ENCODE assay signal across 8 cellular contexts in genomic region chr6:43181942-43182860, GRCh38. TPM values are rescaled to one million over a fixed set of nuclear protein-coding genes. Genes with fewer than 3 reads are reported as not detected.
A peak's percentile ranks its signal among the peaks of the same experiment; 100 is the strongest.
DNase-seq lines count a peak whose midpoint lies in the region; ATAC-seq and TF ChIP-seq lines count a peak whose summit lies in the region.

Gene CUL9, plus strand, starts transcription at chr6:43182196. Its CDS starts 2,115 bp downstream, at chr6:43184311.

- H3K27me3 ChIP-seq in HUES64 (ENCODE audit: insufficient read depth, low read length) (no peaks in the 10 kb centered on the region), RWPE2 (ENCODE audit: insufficient read depth, poor library complexity, severe bottlenecking) (no peaks in the 10 kb centered on the region)

- H3K4me3 ChIP-seq in HUES64 (ENCODE audit: low read length) (peak within 1 kb of the TSS; percentile 87), RWPE2 (ENCODE audit: severe bottlenecking) (peak within 1 kb of the TSS; percentile 41), fibroblast of the aortic adventitia (ENCODE audit: low read depth, low read length) (peak within 1 kb of the TSS; percentile 90)

- H3K9me3 ChIP-seq in HUES64 (ENCODE audit: insufficient read depth, low read depth, low read length) (no peaks in the 10 kb centered on the region), RWPE2 (ENCODE audit: severe bottlenecking) (no peaks in the 10 kb centered on the region)

- DNase-seq in D341Med (ENCODE audit: low spot score): peak; percentile 94
- DNase-seq in RWPE2 (ENCODE audit: low spot score): no peak
- peak; percentile 93 for DNase-seq in activated effector memory CD4-positive, alpha-beta T cell treated with anti-CD3 and anti-CD28 coated beads, Interleukin-2, amount 50 U/mL, for 16 hours
- DNase-seq in fibroblast of the aortic adventitia (ENCODE audit: low read depth): peak; percentile 58
- peak; percentile 80 for DNase-seq in stimulated activated naive CD4-positive, alpha-beta T cell treated with Interleukin-2 at 50 U/mL for 16 hours (lab: John Stamatoyannopoulos, UW)

- peak within 1 kb of the TSS; percentile 88 to 96 (median 90) for H3K4me3 Mint-ChIP-seq in nephron

- H3K9me3 Mint-ChIP-seq in nephron: no peaks in the 10 kb centered on the region

- TF ChIP-seq CTCF in RWPE2 (IDR thresholded peaks at IDR 0.05; ENCODE audit: poor library complexity, severe bottlenecking): no peak
- no peak for TF ChIP-seq CTCF in fibroblast of the aortic adventitia (IDR thresholded peaks at IDR 0.05; ENCODE audit: insufficient read depth, low read length)
- TF ChIP-seq CTCF in nephron (IDR thresholded peaks at IDR 0.05; ENCODE audit: unreplicated experiment in 3 of 3): no peak

- 3% methylated on average over 50 of the region's 51 CpGs for WGBS in HUES64

- H3K9ac ChIP-seq in HUES64 (ENCODE audit: low read depth, low read length): peak within 1 kb of the TSS; percentile 76

- H3K36me3 ChIP-seq in HUES64 (ENCODE audit: insufficient read depth, low read length): peaks cover 33% of the 10 kb centered on the region
- H3K36me3 ChIP-seq in RWPE2 (ENCODE audit: low read depth): peaks cover 29% of the 10 kb centered on the region

- H3K36me3 Mint-ChIP-seq in nephron (ENCODE audit: low read depth): peaks cover 28% of the 10 kb centered on the region

- H3K4me1 Mint-ChIP-seq in nephron: peaks cover 32% of the 10 kb centered on the region

- ATAC-seq in GM21360 (IDR thresholded peaks at IDR 0.05; ENCODE audit: unreplicated experiment) (peak; percentile 91), RWPE2 (ENCODE audit: low read depth) (peak; percentile 85)

- H3K27me3 Mint-ChIP-seq in nephron (ENCODE audit: low read depth): no peaks in the 10 kb centered on the region

- H3K27ac Mint-ChIP-seq in nephron: peak within 1 kb of the TSS; percentile 83 to 91 (median 89)

- H3K27ac ChIP-seq in HUES64 (ENCODE audit: low read depth, low read length) (peak within 1 kb of the TSS; percentile 74; the same call in 1 of the 2 replicates), RWPE2 (ENCODE audit: poor library complexity, severe bottlenecking) (peak within 1 kb of the TSS; percentile 54)

- peaks cover 12% of the 10 kb centered on the region for H3K4me1 ChIP-seq in HUES64 (ENCODE audit: insufficient read depth, low read length)
- peaks cover 5% of the 10 kb centered on the region for H3K4me1 ChIP-seq in RWPE2 (ENCODE audit: insufficient read depth, poor library complexity, severe bottlenecking)

RNA-seq across cellular contexts. Expression of gene CUL9, which starts in this region (rescaled TPM):
- 5.5 TPM for polyA plus RNA-seq in HUES64 (2013, experiment 1 of 2)
- 8.1 TPM for polyA plus RNA-seq in HUES64 (2013, experiment 2 of 2)
- total RNA-seq in fibroblast of the aortic adventitia (ENCODE audit: low replicate concordance): 22.8 and 28.7 TPM in 2 replicates
